In genomic region chr6:161809991-161810390, GRCh38 we compare ENCODE assay signal across 20 cellular contexts.
"Had no signal": no experiment of that assay in that cellular context is flagged by ENCODE, and none has a peak within 500 bp of the region (broad histone marks: within the 10 kb centered on the region; RNA-seq: fewer than 3 reads in every experiment).

No MANE protein-coding gene starts in this region.

- DNase-seq: stimulated activated CD4-positive, alpha-beta T cell treated with anti-CD3 and anti-CD28 coated beads, Interleukin-2, amount 100 ng/mL, for 48 hours; stimulated activated CD4-positive, alpha-beta T cell treated with anti-CD3 and anti-CD28 coated beads, Interleukin-4, amount 100 ng/mL, for 1 hour; stimulated activated CD4-positive, alpha-beta T cell treated with anti-CD3 and anti-CD28 coated beads, Interleukin-4, amount 100 ng/mL, for 24 hours; stimulated activated CD4-positive, alpha-beta T cell treated with anti-CD3 and anti-CD28 coated beads, Interleukin-4, amount 100 ng/mL, for 4 hours; stimulated activated CD8-positive, alpha-beta memory T cell treated with anti-CD3 and anti-CD28 coated beads, Interleukin-4, amount 100 ng/mL, for 48 hours; stimulated activated naive B cell treated with anti-CD40 and anti-IgM and Interleukin-4, amounts not matched to agents 10 μg/mL and 1 μg/mL and 100 μg/mL, for 72 hours; stimulated activated naive CD4-positive, alpha-beta T cell; stimulated activated naive CD4-positive, alpha-beta T cell treated with Interleukin-2 at 50 U/mL for 16 hours; stimulated activated naive CD8-positive, alpha-beta T cell treated with anti-CD3 and anti-CD28 coated beads, Interleukin-15, amount 100 ng/mL, for 72 hours; stimulated activated naive CD8-positive, alpha-beta T cell treated with anti-CD3 and anti-CD28 coated beads, Interleukin-15, Interleukin-2, amounts not matched to agents 100 U/mL and 50 U/mL, for 24 hours; stomach; substantia nigra; testis; thyroid gland; tibial artery; transverse colon; trophoblast cell; upper lobe of left lung; upper lobe of right lung; uterus had no signal
